ENCODE assay signal across 18 cellular contexts in genomic region chr3:32708672-32709283, GRCh38.
"Had no signal": no experiment of that assay in that cellular context is flagged by ENCODE, and none has a peak within 500 bp of the region (broad histone marks: within the 10 kb centered on the region; RNA-seq: fewer than 3 reads in every experiment).

No MANE protein-coding gene starts in this region.

- ATAC-seq: left lung; naive thymus-derived CD4-positive, alpha-beta T cell had no signal

- H3K27ac ChIP-seq: hepatocyte, left lung had no signal

- H3K27me3 ChIP-seq: hepatocyte, left lung, spleen had no signal

- H3K9me3 ChIP-seq: left lung, spleen had no signal

- DNase-seq: activated CD8-positive, alpha-beta memory T cell treated with anti-CD3 and anti-CD28 coated beads, Interleukin-2, amount 50 U/mL, for 4 hours; activated effector memory CD4-positive, alpha-beta T cell treated with Interleukin-2 at 50 U/mL for 16 hours; activated naive CD4-positive, alpha-beta T cell treated with anti-CD3 and anti-CD28 coated beads for 36 hours; activated T-cell treated with anti-CD3 and anti-CD28 coated beads, Interleukin-2, amount 50 U/mL, for 48 hours; amygdala; cerebellar nuclear complex; cortex of kidney; foreskin melanocyte; immature natural killer cell; left lung; naive thymus-derived CD4-positive, alpha-beta T cell; retina; spleen; stimulated activated CD4-positive, alpha-beta T cell treated with anti-CD3 and anti-CD28 coated beads, Interleukin-4, amount 100 ng/mL, for 1 hour; stimulated activated naive CD4-positive, alpha-beta T cell had no signal

- H3K27me3 Mint-ChIP-seq: naive thymus-derived CD4-positive, alpha-beta T cell had no signal

- H3K4me3 ChIP-seq: hepatocyte, left lung, lung, spleen had no signal

- H3K27ac Mint-ChIP-seq: activated naive CD4-positive, alpha-beta T cell treated with anti-CD3 and anti-CD28 coated beads for 36 hours; T-helper 1 cell treated with Interleukin-12 subunit alpha and Interleukin-12 subunit beta and Interleukin-4 antibody, amounts not matched to agents 30 μg/mL and 1 μg/mL, for 36 hours had no signal

- H3K4me3 Mint-ChIP-seq: activated naive CD4-positive, alpha-beta T cell treated with anti-CD3 and anti-CD28 coated beads for 36 hours; immature natural killer cell; naive thymus-derived CD4-positive, alpha-beta T cell; T-helper 1 cell treated with Interleukin-12 subunit alpha and Interleukin-12 subunit beta and Interleukin-4 antibody, amounts not matched to agents 30 μg/mL and 1 μg/mL, for 36 hours had no signal

- H3K9me3 Mint-ChIP-seq: activated naive CD4-positive, alpha-beta T cell treated with anti-CD3 and anti-CD28 coated beads for 36 hours; immature natural killer cell; naive thymus-derived CD4-positive, alpha-beta T cell; T-helper 1 cell treated with Interleukin-12 subunit alpha and Interleukin-12 subunit beta and Interleukin-4 antibody, amounts not matched to agents 30 μg/mL and 1 μg/mL, for 36 hours had no signal
